Comparison of ENCODE assay signal across 25 cellular contexts in the genomic region with DNA sequence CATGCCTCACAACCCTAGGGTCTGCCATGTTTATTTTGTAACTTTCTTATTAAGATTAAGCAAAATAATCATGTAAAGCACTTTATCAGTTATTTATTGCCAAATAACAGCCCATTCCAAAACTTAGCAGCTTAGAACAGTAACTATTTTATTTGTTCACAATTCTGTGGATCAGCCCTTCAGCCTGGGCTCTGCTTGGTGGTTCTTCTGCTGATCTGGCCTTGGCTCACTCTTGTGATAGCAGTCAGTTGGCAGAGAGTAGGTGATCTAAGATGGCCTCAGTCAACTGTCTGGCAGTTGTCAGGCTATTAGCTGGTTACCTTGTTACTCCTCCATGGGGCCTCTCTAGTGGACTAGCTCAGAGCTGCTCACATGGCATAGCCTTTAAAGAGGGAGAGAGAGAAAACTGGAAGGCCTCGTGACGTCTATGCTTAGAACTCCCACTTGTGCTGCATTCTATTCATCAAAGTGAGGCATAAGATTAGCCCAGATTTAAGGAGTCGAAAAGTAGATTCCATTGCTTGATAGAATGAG.
"Had no signal": no experiment of that assay in that cellular context is flagged by ENCODE, and none has a peak within 500 bp of the region (broad histone marks: within the 10 kb centered on the region; RNA-seq: fewer than 3 reads in every experiment).

No MANE protein-coding gene starts in this region.

- H3K9me3 ChIP-seq: colonic mucosa, gastrocnemius medialis, mucosa of descending colon had no signal

- H3K36me3 ChIP-seq: colonic mucosa, esophagus squamous epithelium, gastrocnemius medialis, heart right ventricle, left lung, lower lobe of right lung had no signal

- DNase-seq: colonic mucosa; cortex of kidney; effector CD8-positive, alpha-beta T cell; effector memory CD8-positive, alpha-beta T cell; endodermal cell; erythroblast; esophagus squamous epithelium; foreskin fibroblast; foreskin melanocyte; gastrocnemius medialis; glutamatergic neuron; head of caudate nucleus; heart right ventricle; hippocampal formation; left cardiac atrium; left lung; left ventricle myocardium superior; lower lobe of right lung; mesenchymal stem cell; mucosa of descending colon; naive B cell had no signal

- ATAC-seq: effector memory CD8-positive, alpha-beta T cell; esophagus mucosa; gastrocnemius medialis; heart right ventricle; left cardiac atrium; left lung; left ventricle myocardium superior; lower lobe of right lung; mucosa of descending colon had no signal

- H3K4me3 ChIP-seq: colonic mucosa, esophagus squamous epithelium, gastrocnemius medialis, heart right ventricle, left lung, lower lobe of right lung, mucosa of descending colon had no signal

- FAIRE-seq: islet of Langerhans, keratinocyte had no signal

- H3K4me1 ChIP-seq: colonic mucosa, esophagus squamous epithelium, left lung, lower lobe of right lung had no signal

- H3K27me3 ChIP-seq: colonic mucosa, gastrocnemius medialis, heart right ventricle, left lung had no signal

- H3K27ac ChIP-seq: colonic mucosa, epithelial cell of prostate, esophagus squamous epithelium, gastrocnemius medialis, heart right ventricle, lower lobe of right lung had no signal
